8 cellular contexts compared by ENCODE assay signal in genomic region chr19:47697863-47698609, GRCh38. TPM values are rescaled to one million over a fixed set of nuclear protein-coding genes. Genes with fewer than 3 reads are reported as not detected.
DNase-seq lines count a peak whose midpoint lies in the region; ATAC-seq and TF ChIP-seq lines count a peak whose summit lies in the region.

No MANE protein-coding gene starts in this region.

- intact Hi-C loops in colonic mucosa (cut with DNase I): loop anchor here (5.0 to 10.0 kb wide), 2 partner anchors 91 to 183 kb away; partner anchors contain the start of genes BICRA and NAPA

- TF ChIP-seq CTCF in colonic mucosa (IDR thresholded peaks at IDR 0.05): peak; percentile 96

- H3K9ac ChIP-seq in colonic mucosa (ENCODE audit: low read depth in 2 of 2, low read length in 2 of 2): no peak overlapping the region

- no peaks in the 10 kb centered on the region for H3K4me1 ChIP-seq in colonic mucosa

- H3K4me3 ChIP-seq in colonic mucosa: no peak overlapping the region

- H3K9me3 ChIP-seq in colonic mucosa: no peaks in the 10 kb centered on the region

- H3K27ac ChIP-seq in colonic mucosa (no peak overlapping the region), layer of hippocampus (ENCODE audit: low read depth, low read length) (peak overlapping the region; percentile 80)

- in situ Hi-C loops in ACHN (cut with HindIII; ENCODE audit: low pct_ligation_motif_present, low pct_unique_long_range_greater_than_20kb, low sequenced_read_pairs): no loop called here

- H3K27me3 ChIP-seq in colonic mucosa (no peaks in the 10 kb centered on the region), layer of hippocampus (ENCODE audit: control insufficient read depth, insufficient read depth, low read length) (no peaks in the 10 kb centered on the region)

- DNase-seq in ACHN: peak; percentile 74
- DNase-seq in GM19238 (ENCODE audit: insufficient read length, low spot score): peak; percentile 72
- DNase-seq in NCI-H2227 (lab: John Stamatoyannopoulos, UW; ENCODE audit: unreplicated experiment): peak; percentile 79
- peak; percentile 74 for DNase-seq in colonic mucosa
- DNase-seq in stimulated activated CD4-positive, alpha-beta T cell treated with anti-CD3 and anti-CD28 coated beads, Interleukin-15, amount 100 ng/mL, for 24 hours: peak; percentile 64

- peak; percentile 79 to 80 for ATAC-seq in activated CD4-positive, CD25-positive, alpha-beta regulatory T cell treated with anti-CD3 and anti-CD28 coated beads, Interleukin-2, amount 50 U/mL, for 24 hours
- no peak for ATAC-seq in GM21529 (IDR thresholded peaks at IDR 0.05; ENCODE audit: unreplicated experiment)

- peaks cover 8% of the 10 kb centered on the region for H3K36me3 ChIP-seq in colonic mucosa

RNA-seq across cellular contexts. Expression of gene EHD2, which starts 15.2 kb away (rescaled TPM):
- total RNA-seq in colonic mucosa: 10 to 100 TPM; 10.9 to 33.7 TPM

RNA-seq across cellular contexts. Expression of gene NOP53, which starts 47.3 kb away (rescaled TPM):
- 100 to 1,000 TPM; 145 to 257 TPM for total RNA-seq in colonic mucosa
